ENCODE assay signal across 27 cellular contexts in genomic region chr2:111062417-111062816, GRCh38. TPM values are rescaled to one million over a fixed set of nuclear protein-coding genes. Genes with fewer than 3 reads are reported as not detected.
A peak's percentile ranks its signal among the peaks of the same experiment; 100 is the strongest.
DNase-seq lines count a peak whose midpoint lies in the region; ATAC-seq, FAIRE-seq and TF ChIP-seq lines count a peak whose summit lies in the region.
"Had no signal": no experiment of that assay in that cellular context is flagged by ENCODE, and none has a peak within 500 bp of the region (broad histone marks: within the 10 kb centered on the region; RNA-seq: fewer than 3 reads in every experiment).

No MANE protein-coding gene starts in this region.

- FAIRE-seq in GM18507 (lab: Jason Lieb, UNC) (peak; percentile 83), GM12878 (lab: Jason Lieb, UNC) (peak; percentile 80), D721Med (lab: Jason Lieb, UNC) (no peak)
- FAIRE-seq: bronchial epithelial cell, frontal cortex, G401.6, islet of Langerhans had no signal

- TF ChIP-seq POLR2A in GM12878 (IDR thresholded peaks at IDR 0.05; ENCODE audit: low read depth, low read length), result no peak

- peaks cover 11% of the 10 kb centered on the region for H3K4me1 ChIP-seq in GM12878 (ENCODE audit: control insufficient read depth, insufficient read depth, low read length)
- H3K4me1 ChIP-seq: esophagus muscularis mucosa had no signal

- peaks cover 16% of the 10 kb centered on the region; the same call in 2 of the 3 replicates for H3K9me3 ChIP-seq in GM12878 (replicated peaks; ENCODE audit: control insufficient read depth, insufficient read depth, low read length)

- no TSS peak for BruUV-seq in GM12878 (replicated peaks; lab: Mats Ljungman, UMichigan)

- no peak overlapping the region for H2AFZ ChIP-seq in GM12878 (ENCODE audit: control insufficient read depth, low read depth, low read length)

- in situ Hi-C loops in GM12878 (cut with MboI), result no loop called here

- TF ChIP-seq RAD21 in GM12878 (IDR thresholded peaks at IDR 0.05; ENCODE audit: insufficient read depth, low read depth, low read length), result no peak

- H3K27me3 ChIP-seq in GM12878 (replicated peaks in 1 of 2; ENCODE audit: control insufficient read depth in 2 of 2, insufficient read depth in 2 of 2, low read length in 1 of 2), result 0 out of 4 replicates have a peak, but pooled peaks cover 0 to 2% of the 10 kb centered on the region in 2 experiments
- H3K27me3 ChIP-seq: ovary had no signal

- peak overlapping the region; percentile 30; the same call in 1 of the 2 replicates for H3K4me2 ChIP-seq in GM12878 (ENCODE audit: control insufficient read depth, insufficient read depth)

- SMC1A ChIA-PET in GM12878 (lab: Charles Lee; ENCODE audit: uncharacterized antibody, unreplicated experiment), result interaction anchor here (0.9 to 1.5 kb wide), 9 partner anchors 9 to 254 kb away, joined by 3 to 10 read pairs (median 4); no protein-coding TSS in a partner anchor

- CTCF ChIA-PET in GM12878 (lab: Yijun Ruan, JAX), result interaction anchor here (0.5 to 1.2 kb wide), 5 partner anchors 11 to 38 kb away, joined by 3 to 6 read pairs (median 4); no protein-coding TSS in a partner anchor

- 0% methylated on average over 2 of the region's 2 CpGs for WGBS in GM12878 (ENCODE audit: insufficient coverage, insufficient replicate concordance, low lambda C conversion rate, missing lambda C conversion rate)

- no peak overlapping the region for H3K4me3 ChIP-seq in GM12878
- H3K4me3 ChIP-seq: coronary artery, esophagus muscularis mucosa, ovary had no signal

- no peak overlapping the region for H3K9ac ChIP-seq in GM12878 (ENCODE audit: control insufficient read depth, insufficient read depth, low read length)

- peak in 1 of 2 experiments; percentile 69; a peak in 1 of 4 replicates for TF ChIP-seq EP300 in GM12878 (IDR thresholded peaks at IDR 0.05; ENCODE audit: borderline replicate concordance in 1 of 2, control insufficient read depth in 1 of 2, low read depth in 2 of 2, low read length in 2 of 2)

- no peak overlapping the region for H3K27ac ChIP-seq in GM12878 (ENCODE audit: control insufficient read depth, insufficient read depth)
- H3K27ac ChIP-seq: coronary artery, esophagus muscularis mucosa, ovary had no signal

- no peak for DNase-seq in GM18507 (ENCODE audit: extremely low spot score, insufficient read length, low read depth)
- DNase-seq in GM20000 (ENCODE audit: low spot score), result peak; percentile 9
- no peak for DNase-seq in GM12878 (ENCODE audit: low read depth, low spot score)
- no peak for DNase-seq in NCI-H2029 treated with DMSO at 0.1 percent for 48 hours (lab: John Stamatoyannopoulos, UW)
- DNase-seq in D721Med (ENCODE audit: insufficient read length, low spot score), result no peak
- DNase-seq: activated CD8-positive, alpha-beta T cell treated with anti-CD3 and anti-CD28 coated beads, Interleukin-2, amount 10 ng/mL, durations not matched to agents 7 days and 5 days; amniotic stem cell; HFFc6; left ventricle myocardium superior; NCI-H2029; NCI-H345; NCI-H774; ovary; right cardiac atrium; Right ventricle myocardium superior; stimulated activated CD8-positive, alpha-beta memory T cell treated with anti-CD3 and anti-CD28 coated beads, Interleukin-4, amount 100 ng/mL, for 48 hours; substantia nigra had no signal

- TF ChIP-seq CTCF in GM20000 (IDR thresholded peaks at IDR 0.05; ENCODE audit: extremely low read depth, missing control alignments) (no peak), GM12878 (IDR thresholded peaks at IDR 0.05 in 2 of 3, conservative IDR thresholded peaks at IDR 0.05 in 1 of 3; ENCODE audit: control insufficient read depth in 2 of 3, extremely low read depth in 1 of 3, insufficient read depth in 1 of 3, low read depth in 3 of 3, low read length in 3 of 3) (no peak), D721Med (IDR thresholded peaks at IDR 0.05; ENCODE audit: insufficient read depth, missing control alignments) (no peak)

- H3K36me3 ChIP-seq in GM12878 (ENCODE audit: control insufficient read depth in 2 of 2, insufficient read depth in 2 of 2, low read length in 1 of 2), result no peaks in the 10 kb centered on the region
- H3K36me3 ChIP-seq: esophagus muscularis mucosa, ovary had no signal

- RAD21 ChIA-PET in GM12878 (lab: Charles Lee; ENCODE audit: unreplicated experiment), result interaction anchor here (1.1 to 1.6 kb wide), 3 partner anchors 10 to 106 kb away, joined by 3 to 5 read pairs (median 4); no protein-coding TSS in a partner anchor

- POLR2A ChIA-PET in GM12878 (lab: Charles Lee), result no interaction called here

- no peaks in the 10 kb centered on the region for H4K20me1 ChIP-seq in GM12878 (ENCODE audit: control insufficient read depth, insufficient read depth)

- peak; percentile 50 for ATAC-seq in HG03196 (IDR thresholded peaks at IDR 0.05; ENCODE audit: unreplicated experiment)
- ATAC-seq in GM12878, result peak; percentile 80
- no peak for ATAC-seq in HG02970 (IDR thresholded peaks at IDR 0.05; ENCODE audit: low FRiP score, unreplicated experiment)
- ATAC-seq: activated CD4-positive, CD25-positive, alpha-beta regulatory T cell treated with anti-CD3 and anti-CD28 coated beads, Interleukin-2, amount 50 U/mL, for 24 hours; activated CD8-positive, alpha-beta T cell treated with anti-CD3 and anti-CD28 coated beads, Interleukin-2, amount 10 ng/mL, durations not matched to agents 7 days and 5 days; left ventricle myocardium superior; natural killer cell treated with Interleukin-12 subunit alpha and Interleukin-12 subunit beta and Interleukin-15 and Interleukin-18, amount 100 ng/mL, for 72 hours; right cardiac atrium had no signal

- H3K79me2 ChIP-seq in GM12878 (ENCODE audit: control insufficient read depth, insufficient read depth, low read length), result no peaks in the 10 kb centered on the region

- intact Hi-C loops in GM12878 (cut with micrococcal nuclease; ENCODE audit: unreplicated experiment), result no loop called here

TF ChIP-seq in GM12878, 131 proteins besides CTCF, POLR2A, EP300 and RAD21 (continues in another document):
- TF ChIP-seq, protein P1, sequence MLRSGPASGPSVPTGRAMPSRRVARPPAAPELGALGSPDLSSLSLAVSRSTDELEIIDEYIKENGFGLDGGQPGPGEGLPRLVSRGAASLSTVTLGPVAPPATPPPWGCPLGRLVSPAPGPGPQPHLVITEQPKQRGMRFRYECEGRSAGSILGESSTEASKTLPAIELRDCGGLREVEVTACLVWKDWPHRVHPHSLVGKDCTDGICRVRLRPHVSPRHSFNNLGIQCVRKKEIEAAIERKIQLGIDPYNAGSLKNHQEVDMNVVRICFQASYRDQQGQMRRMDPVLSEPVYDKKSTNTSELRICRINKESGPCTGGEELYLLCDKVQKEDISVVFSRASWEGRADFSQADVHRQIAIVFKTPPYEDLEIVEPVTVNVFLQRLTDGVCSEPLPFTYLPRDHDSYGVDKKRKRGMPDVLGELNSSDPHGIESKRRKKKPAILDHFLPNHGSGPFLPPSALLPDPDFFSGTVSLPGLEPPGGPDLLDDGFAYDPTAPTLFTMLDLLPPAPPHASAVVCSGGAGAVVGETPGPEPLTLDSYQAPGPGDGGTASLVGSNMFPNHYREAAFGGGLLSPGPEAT (IDR thresholded peaks at IDR 0.05; ENCODE audit: low read depth), result 0 out of 2 replicates have a peak, but pooled peaks have one; percentile 32
- no peak for TF ChIP-seq BCLAF1 (IDR thresholded peaks at IDR 0.05)
- TF ChIP-seq NFYA (IDR thresholded peaks at IDR 0.05; ENCODE audit: borderline replicate concordance, low read depth, low read length), result no peak
- no peak for TF ChIP-seq KDM1A (IDR thresholded peaks at IDR 0.05; ENCODE audit: borderline replicate concordance)
- TF ChIP-seq CREB1 (IDR thresholded peaks at IDR 0.05; ENCODE audit: low read depth), result peak; percentile 39; the same call in 1 of the 2 replicates
- peak; percentile 79 for TF ChIP-seq RUNX3 (IDR thresholded peaks at IDR 0.05; ENCODE audit: low read length)

RNA-seq across cellular contexts. Expression of gene BCL2L11, which starts 58.3 kb away (rescaled TPM):
- total RNA-seq in GM12878 (2013; cell fraction: nucleolus; rRNA removed), result 23.2 and 32.3 TPM in 2 replicates
- 0.60 and 1.0 TPM in 2 replicates for total RNA-seq in GM12878 (2014; rRNA removed)
- total RNA-seq in GM12878 (2014; rRNA removed; fragmentation: Illumina TruSeq; extraction: Trizol), result 0.88 and 1.2 TPM in 2 replicates
- 2.5 and 4.8 TPM in 2 replicates for total RNA-seq in GM12878 (2021)
- polyA plus RNA-seq in GM12878 (2011; ENCODE audit: low read depth), result 3.3 TPM
- 9.5 and 10.1 TPM in 2 replicates for polyA plus RNA-seq in GM12878 (2011; rRNA removed)
- polyA plus RNA-seq in GM12878 (2011; cell fraction: cytosol; rRNA removed), result 9.0 and 15.4 TPM in 2 replicates
- polyA plus RNA-seq in GM12878 (2011; cell fraction: nucleus; rRNA removed), result 20.8 and 25.6 TPM in 2 replicates
- polyA plus RNA-seq in GM12878 (2012), result 4.1 and 6.3 TPM in 2 replicates
- polyA plus RNA-seq in GM12878 (2014; fragmentation: Illumina TruSeq; extraction: Trizol), result 3.3 and 3.6 TPM in 2 replicates
- under 1 TPM; 0.29 to 0.64 TPM for polyA plus RNA-seq in GM12878 (2014; fragmentation: Nextera tagmentation; extraction: Ambion mirVana)
- polyA plus RNA-seq in GM12878 (2014; rRNA removed), result 1.8 and 2.9 TPM in 2 replicates
- under 1 TPM; 0.63 to 0.90 TPM for polyA plus RNA-seq in GM12878 (2016; fragmentation: Nextera tagmentation; extraction: Ambion mirVana)
- polyA minus RNA-seq in GM12878 (2011; rRNA and poly(A)+ RNA removed), result 11.8 and 11.9 TPM in 2 replicates
- 7.2 and 16.8 TPM in 2 replicates for polyA minus RNA-seq in GM12878 (2011; cell fraction: cytosol; rRNA and poly(A)+ RNA removed)
- 22.4 and 45.4 TPM in 2 replicates for polyA minus RNA-seq in GM12878 (2011; cell fraction: nucleus; rRNA and poly(A)+ RNA removed)
